22 cellular contexts compared by ENCODE assay signal in the genomic region with DNA sequence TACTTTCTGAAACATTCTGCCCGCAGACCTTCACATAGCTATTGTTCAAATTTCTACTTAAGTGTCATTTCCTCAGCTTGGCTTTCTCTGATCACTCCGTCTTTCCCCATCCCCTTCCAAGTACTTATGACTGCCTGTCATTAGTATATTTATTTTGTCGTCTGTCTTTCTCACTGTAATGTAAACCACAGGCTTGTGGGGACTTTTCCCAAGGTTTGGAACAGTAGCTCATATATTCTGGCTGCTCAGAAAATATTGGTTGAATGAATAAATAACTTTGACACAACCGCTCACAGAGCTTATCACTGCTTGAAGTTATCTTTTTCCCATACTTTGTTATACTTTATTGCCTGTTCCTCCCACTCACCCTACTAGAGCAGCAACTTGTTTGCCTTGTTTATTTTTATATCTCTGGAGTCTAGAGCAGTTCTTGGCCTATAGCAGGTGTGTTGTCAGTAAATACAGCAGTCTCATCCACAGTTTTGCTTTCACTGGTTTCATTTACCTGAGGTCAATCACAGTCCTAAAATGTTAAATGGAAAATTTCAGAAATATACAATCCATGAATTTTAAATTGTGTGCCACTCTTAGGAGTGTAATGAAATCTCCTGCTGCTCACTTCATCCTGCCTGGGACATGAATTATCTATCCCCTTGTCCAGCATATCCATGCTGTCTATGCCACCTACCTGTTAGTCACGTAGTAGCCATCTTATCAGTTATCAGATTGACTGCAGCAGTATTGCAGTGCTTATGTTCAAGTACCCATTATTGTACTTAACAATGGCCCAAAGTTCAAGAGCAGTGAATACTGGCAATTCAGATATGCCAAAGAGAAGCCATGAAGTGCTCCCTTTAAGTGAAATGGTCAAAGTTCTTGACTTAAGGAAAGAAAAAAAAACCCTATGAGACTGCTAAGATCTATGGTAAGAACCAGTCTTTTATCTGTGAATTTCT. TPM values are rescaled to one million over a fixed set of nuclear protein-coding genes. Genes with fewer than 3 reads are reported as not detected.
DNase-seq lines count a peak whose midpoint lies in the region; ATAC-seq, FAIRE-seq and TF ChIP-seq lines count a peak whose summit lies in the region.
"Had no signal": no experiment of that assay in that cellular context is flagged by ENCODE, and none has a peak within 500 bp of the region (broad histone marks: within the 10 kb centered on the region; RNA-seq: fewer than 3 reads in every experiment).

No MANE protein-coding gene starts in this region.

- H3K4me3 ChIP-seq in Peyer's patch = no peak overlapping the region
- H3K4me3 ChIP-seq in pancreas = no peak overlapping the region
- H3K4me3 ChIP-seq: A549; BLaER1 treated with 17β-estradiol and CSF1 and Interleukin-3, amounts not matched to agents 10 nM and 100 nM; SK-N-MC had no signal

- 57 to 60% methylated on average over 5 of the region's 5 CpGs for WGBS in pancreas, 2 donors

- peak overlapping the region; percentile 15 for H3K4me3 Mint-ChIP-seq in CD4-positive, alpha-beta T cell
- no peak overlapping the region for H3K4me3 Mint-ChIP-seq in natural killer cell
- H3K4me3 Mint-ChIP-seq: HFFc6 had no signal

- H3K9me3 Mint-ChIP-seq in CD4-positive, alpha-beta T cell = no peaks in the 10 kb centered on the region
- no peaks in the 10 kb centered on the region for H3K9me3 Mint-ChIP-seq in natural killer cell
- H3K9me3 Mint-ChIP-seq: HFFc6 had no signal

- no peak overlapping the region for H3K27ac Mint-ChIP-seq in CD4-positive, alpha-beta T cell
- peak overlapping the region; percentile 10 to 42 for H3K27ac Mint-ChIP-seq in natural killer cell
- H3K27ac Mint-ChIP-seq: HFFc6 had no signal

- H3K36me3 Mint-ChIP-seq in CD4-positive, alpha-beta T cell (ENCODE audit: low read depth) = peaks cover 16% of the 10 kb centered on the region
- no peaks in the 10 kb centered on the region for H3K36me3 Mint-ChIP-seq in natural killer cell

- H3K27me3 ChIP-seq in CD4-positive, alpha-beta T cell (ENCODE audit: control insufficient read depth, insufficient read depth, low read length) = no peaks in the 10 kb centered on the region
- no peaks in the 10 kb centered on the region for H3K27me3 ChIP-seq in Peyer's patch
- H3K27me3 ChIP-seq in pancreas = no peaks in the 10 kb centered on the region
- H3K27me3 ChIP-seq: BLaER1 treated with 17β-estradiol and CSF1 and Interleukin-3, amounts not matched to agents 10 nM and 100 nM had no signal

- DNase-seq in CD4-positive, alpha-beta T cell = no peak
- DNase-seq in Peyer's patch (no peak), dedifferentiated amniotic fluid mesenchymal stem cell (ENCODE audit: extremely low spot score) (peak; percentile 11), natural killer cell (no peak), pancreas (no peak)
- DNase-seq: DMS79, HFFc6, NCI-H1105 treated with DMSO at 0.1 percent for 48 hours, NCI-H1694, NCI-H2081 treated with DMSO at 0.1 percent for 48 hours, NCI-H2227 treated with DMSO at 0.1 percent for 48 hours, NCI-H510A treated with DMSO at 0.1 percent for 48 hours, NCI-H774, Right ventricle myocardium superior had no signal

- POLR2A ChIA-PET in CD4-positive, alpha-beta T cell (lab: Charles Lee) = no interaction called here

- no peak for FAIRE-seq in pancreas (lab: Jason Lieb, UNC)
- FAIRE-seq: A549, H54, HTR-8/SVneo had no signal

- CTCF ChIA-PET in CD4-positive, alpha-beta T cell (lab: Charles Lee) = no interaction called here

- ATAC-seq in CD4-positive, alpha-beta T cell (ENCODE audit: poor library complexity) = no peak
- ATAC-seq in natural killer cell (no peak), pancreas (no peak), GM18502 (IDR thresholded peaks at IDR 0.05; ENCODE audit: poor library complexity, unreplicated experiment) (no peak), GM19023 (IDR thresholded peaks at IDR 0.05; ENCODE audit: unreplicated experiment) (no peak), HG03095 (IDR thresholded peaks at IDR 0.05; ENCODE audit: unreplicated experiment) (no peak)
- ATAC-seq: A549 had no signal

- H3K36me3 ChIP-seq in Peyer's patch = no peaks in the 10 kb centered on the region
- no peaks in the 10 kb centered on the region for H3K36me3 ChIP-seq in pancreas

- intact Hi-C loops in CD4-positive, alpha-beta T cell (cut with DNase I, micrococcal nuclease) = loop anchor here in 1 of 2 experiments (2.0 to 10.0 kb wide), 3 partner anchors 19 to 509 kb away; a partner anchor contains a TSS
- intact Hi-C loops in natural killer cell (cut with micrococcal nuclease) (loop anchor here (10.0 kb wide), 1 partner anchor 359 kb away; no protein-coding TSS in a partner anchor), pancreas (cut with DNase I) (no loop called here)

- H3K4me1 ChIP-seq in Peyer's patch (peaks cover 0 to 24% (median 7%) of the 10 kb centered on the region in 4 donors), pancreas (peaks cover 0 to 11% (median 10%) of the 10 kb centered on the region in 3 donors)

- no peak for TF ChIP-seq POLR2A in Peyer's patch (IDR thresholded peaks at IDR 0.05)

- no peaks in the 10 kb centered on the region for H3K9me3 ChIP-seq in CD4-positive, alpha-beta T cell (ENCODE audit: control insufficient read depth, low read length)
- H3K9me3 ChIP-seq in Peyer's patch = no peaks in the 10 kb centered on the region
- H3K9me3 ChIP-seq in pancreas = no peaks in the 10 kb centered on the region
- H3K9me3 ChIP-seq: A549 had no signal

- H3K27me3 Mint-ChIP-seq in CD4-positive, alpha-beta T cell = no peaks in the 10 kb centered on the region
- H3K27me3 Mint-ChIP-seq in natural killer cell (ENCODE audit: low read depth in 2 of 2) = no peaks in the 10 kb centered on the region

- H3K27ac ChIP-seq in CD4-positive, alpha-beta T cell (ENCODE audit: low read depth, low read length) = no peak overlapping the region
- peak overlapping the region in 3 of 4 donors; percentile 29 to 74 (median 42) for H3K27ac ChIP-seq in Peyer's patch
- no peak overlapping the region for H3K27ac ChIP-seq in pancreas
- H3K27ac ChIP-seq: A549; BLaER1 treated with 17β-estradiol and CSF1 and Interleukin-3, amounts not matched to agents 10 nM and 100 nM; SK-N-MC had no signal

- H3K4me1 Mint-ChIP-seq in CD4-positive, alpha-beta T cell (ENCODE audit: low read depth) = peaks cover 31% of the 10 kb centered on the region
- peaks cover 33 to 35% of the 10 kb centered on the region in 2 donors for H3K4me1 Mint-ChIP-seq in natural killer cell

- no peak for TF ChIP-seq CTCF in CD4-positive, alpha-beta T cell (IDR thresholded peaks at IDR 0.05)
- peak in 3 of 6 experiments; percentile 10 to 46 (median 20) for TF ChIP-seq CTCF in Peyer's patch (IDR thresholded peaks at IDR 0.05)
- TF ChIP-seq CTCF in natural killer cell (IDR thresholded peaks at IDR 0.05) = no peak
- no peak for TF ChIP-seq CTCF in pancreas (IDR thresholded peaks at IDR 0.05)

RNA-seq across cellular contexts. Expression of a gene that starts 2.4 kb away (rescaled TPM):
- total RNA-seq in CD4-positive, alpha-beta T cell = 10 to 100 TPM; 31.2 to 33.6 TPM
- total RNA-seq in Peyer's patch (10 to 100 TPM; 19.8 to 77.8 (median 47.0) TPM), natural killer cell (10 to 100 TPM; 20.4 to 32.4 (median 27.3) TPM), pancreas (10 to 100 TPM in 5 of 6 donors, 1 to 10 TPM in 1; 8.0 to 17.9 (median 13.3) TPM)
- 10 to 100 TPM; 14.3 to 17.6 TPM for polyA plus RNA-seq in pancreas

RNA-seq across cellular contexts. Expression of a gene that starts 24.3 kb away (rescaled TPM):
- total RNA-seq in CD4-positive, alpha-beta T cell = 10 to 100 TPM; 14.9 to 18.5 TPM
- 10 to 100 TPM; 26.6 to 96.6 (median 38.3) TPM for total RNA-seq in Peyer's patch
- 10 to 100 TPM; 28.1 to 39.5 (median 32.4) TPM for total RNA-seq in natural killer cell
- 10 to 100 TPM in 4 of 6 donors, 1 to 10 TPM in 2; 9.6 to 13.6 (median 12.3) TPM for total RNA-seq in pancreas
- 10 to 100 TPM; 33.3 to 35.9 TPM for polyA plus RNA-seq in pancreas

Comparison
In these comparisons a context has a peak if more than half of its experiments do, and no peak if none do; other contexts are left out.
1. H3K27ac ChIP-seq: peak in Peyer's patch (3 of 4); none in CD4-positive, alpha-beta T cell (single experiment) and pancreas (0 of 4).